8 cellular contexts compared by ENCODE assay signal in the genomic region with DNA sequence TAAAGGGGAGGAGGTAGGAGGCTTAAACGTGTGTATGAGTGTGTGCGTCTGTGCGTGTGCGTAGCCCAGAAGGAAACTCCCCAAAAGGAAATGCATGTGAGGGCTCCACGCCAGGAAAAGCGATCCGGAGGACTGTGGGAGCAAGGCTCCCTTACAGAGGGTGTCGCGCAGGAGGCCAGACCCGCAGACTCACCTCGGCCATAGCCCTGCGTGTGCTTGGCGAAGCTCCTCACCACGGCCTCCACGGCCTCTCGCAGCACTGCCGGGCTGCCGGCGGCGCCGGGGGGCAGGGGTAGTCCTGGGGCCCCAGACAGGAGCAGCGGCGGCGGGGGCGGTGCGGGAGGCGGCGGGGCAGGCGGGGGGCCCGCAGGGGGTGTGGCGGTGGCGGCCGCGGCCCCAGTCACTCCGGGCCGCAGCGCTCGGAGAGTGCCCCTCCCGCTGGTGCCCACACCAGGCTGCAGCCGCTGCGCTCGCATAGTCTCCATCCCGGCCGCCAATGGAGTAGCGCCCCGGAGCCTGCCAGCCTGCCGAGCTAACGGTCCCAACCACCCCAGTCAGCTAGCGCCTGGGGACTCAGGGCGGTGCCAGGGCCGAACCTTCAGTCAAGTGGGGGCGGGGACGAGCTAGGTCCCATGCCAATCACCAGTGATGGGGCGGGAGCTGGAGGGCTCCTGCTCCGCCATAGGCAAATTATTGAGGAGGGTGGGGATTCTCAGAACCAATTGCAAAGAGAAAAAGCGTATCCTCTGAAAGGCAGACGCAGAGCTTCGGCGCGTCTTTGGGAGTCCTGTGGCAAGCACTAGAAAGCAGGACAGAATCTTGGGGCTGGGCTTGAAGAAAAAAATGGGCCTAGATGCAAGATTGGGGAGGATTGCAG. TPM values are rescaled to one million over a fixed set of nuclear protein-coding genes. Genes with fewer than 3 reads are reported as not detected.
A peak's percentile ranks its signal among the peaks of the same experiment; 100 is the strongest.
DNase-seq lines count a peak whose midpoint lies in the region; TF ChIP-seq lines count a peak whose summit lies in the region.

Gene LIX1L, minus strand, starts transcription at position 575 of the 877 bp plus-strand sequence. Its CDS starts 90 bp downstream, at position 485.

- no peaks in the 10 kb centered on the region for H3K9me2 ChIP-seq in MM.1S (replicated peaks; ENCODE audit: insufficient read depth, low read length)
- H3K9me2 ChIP-seq in neural cell (ENCODE audit: insufficient read depth, low read length), result no peaks in the 10 kb centered on the region

- peak in 2 of 4 donors; percentile 34 to 54 for TF ChIP-seq POLR2A in stomach (IDR thresholded peaks at IDR 0.05)

- DNase-seq in HAP-1 (ENCODE audit: low spot score in 2 of 2) (peak; percentile 98 to 99), MM.1S (peak; percentile 99), SIG-M5 (lab: John Stamatoyannopoulos, UW) (peak; percentile 98), activated gamma-delta T cell (lab: John Stamatoyannopoulos, UW) (peak; percentile 85), fibroblast of villous mesenchyme (ENCODE audit: low read depth) (peak; percentile 97), stomach (peak; percentile 96)

- no peak for TF ChIP-seq CTCF in MM.1S (IDR thresholded peaks at IDR 0.05; ENCODE audit: low read length)
- no peak for TF ChIP-seq CTCF in fibroblast of villous mesenchyme (IDR thresholded peaks at IDR 0.05; ENCODE audit: insufficient read depth, low read depth, low read length)
- no peak for TF ChIP-seq CTCF in neural cell (IDR thresholded peaks at IDR 0.05; ENCODE audit: poor library complexity, severe bottlenecking)
- peak in 1 of 7 experiments; percentile 7 for TF ChIP-seq CTCF in stomach (IDR thresholded peaks at IDR 0.05)

- H3K4me3 ChIP-seq in HAP-1 (peak within 1 kb of the TSS; percentile 46), MM.1S (ENCODE audit: low read length) (peak within 1 kb of the TSS; percentile 63), fibroblast of villous mesenchyme (ENCODE audit: low read depth, low read length) (peak within 1 kb of the TSS; percentile 81), neural cell (ENCODE audit: low read length) (peak within 1 kb of the TSS; percentile 77), stomach (peak within 1 kb of the TSS; percentile 82 to 96 (median 92))

- intact Hi-C loops in stomach (cut with DNase I; ENCODE audit: low total_unique reads), result no loop called here

- H3K9me3 ChIP-seq in ES-I3 (ENCODE audit: control insufficient read depth, insufficient read depth, low read length) (no peaks in the 10 kb centered on the region), HAP-1 (no peaks in the 10 kb centered on the region), MM.1S (replicated peaks; ENCODE audit: insufficient read depth, low read length) (no peaks in the 10 kb centered on the region), neural cell (ENCODE audit: low read length) (no peaks in the 10 kb centered on the region), stomach (no peaks in the 10 kb centered on the region)

- H4K20me1 ChIP-seq in MM.1S (ENCODE audit: insufficient read depth, low read length) (no peaks in the 10 kb centered on the region), neural cell (ENCODE audit: insufficient read depth) (no peaks in the 10 kb centered on the region)

- H3K4me1 ChIP-seq in ES-I3 (ENCODE audit: insufficient read depth, low read length), result peaks cover 7% of the 10 kb centered on the region
- H3K4me1 ChIP-seq in HAP-1, result peaks cover 31% of the 10 kb centered on the region
- H3K4me1 ChIP-seq in MM.1S (ENCODE audit: low read length), result peaks cover 33% of the 10 kb centered on the region
- H3K4me1 ChIP-seq in stomach, result peaks cover 29 to 84% (median 71%) of the 10 kb centered on the region in 4 donors

- H3K9ac ChIP-seq in ES-I3 (ENCODE audit: low read depth, low read length) (peak within 1 kb of the TSS; percentile 68), MM.1S (ENCODE audit: low read length) (peak within 1 kb of the TSS; percentile 20; the same call in 1 of the 2 replicates), neural cell (ENCODE audit: low read length) (peak within 1 kb of the TSS; percentile 86)

- H3K27me3 ChIP-seq in HAP-1 (ENCODE audit: low read depth) (no peaks in the 10 kb centered on the region), MM.1S (replicated peaks; ENCODE audit: insufficient read depth, low read length) (peaks cover 51% of the 10 kb centered on the region), neural cell (ENCODE audit: insufficient read depth, low read depth, low read length) (peaks cover 23% of the 10 kb centered on the region), stomach (peaks cover 0 to 14% (median 8%) of the 10 kb centered on the region in 3 donors)

- in situ Hi-C loops in HAP-1 (cut with MboI; ENCODE audit: low sequenced_read_pairs), result no loop called here

- H2AFZ ChIP-seq in MM.1S (ENCODE audit: low read length) (peak within 1 kb of the TSS; percentile 76), neural cell (ENCODE audit: low read depth, low read length) (peak within 1 kb of the TSS; percentile 2)

- TF ChIP-seq EP300 in neural cell (conservative IDR thresholded peaks at IDR 0.05; ENCODE audit: poor library complexity, severe bottlenecking) (peak; percentile 37), stomach (IDR thresholded peaks at IDR 0.05) (peak; percentile 45)

- peak within 1 kb of the TSS; percentile 78 for H3K4me2 ChIP-seq in MM.1S (ENCODE audit: low read depth, low read length)
- peak within 1 kb of the TSS; percentile 75 for H3K4me2 ChIP-seq in neural cell (ENCODE audit: low read length)

- H3F3A ChIP-seq in MM.1S (ENCODE audit: insufficient read depth, low read length), result peaks cover 9% of the 10 kb centered on the region; the same call in 1 of the 2 replicates
- H3F3A ChIP-seq in neural cell (ENCODE audit: insufficient read depth, low read length, poor library complexity, severe bottlenecking), result no peaks in the 10 kb centered on the region

- H3K36me3 ChIP-seq in ES-I3 (ENCODE audit: insufficient read depth, low read length), result no peaks in the 10 kb centered on the region
- no peaks in the 10 kb centered on the region for H3K36me3 ChIP-seq in HAP-1 (replicated peaks)
- no peaks in the 10 kb centered on the region for H3K36me3 ChIP-seq in MM.1S (replicated peaks; ENCODE audit: insufficient read depth, low read length)
- H3K36me3 ChIP-seq in neural cell (ENCODE audit: insufficient read depth, low read length), result no peaks in the 10 kb centered on the region
- H3K36me3 ChIP-seq in stomach, result no peaks in the 10 kb centered on the region

- no peak for TF ChIP-seq RAD21 in neural cell (conservative IDR thresholded peaks at IDR 0.05)

- no peaks in the 10 kb centered on the region for H3K79me2 ChIP-seq in MM.1S (ENCODE audit: low read length)
- peaks cover 42% of the 10 kb centered on the region for H3K79me2 ChIP-seq in neural cell (replicated peaks; ENCODE audit: insufficient read depth, low read length)

- WGBS in stomach, 5 donors, result 0 to 1% (median 0%) methylated on average over 25 to 60 of the region's 60 CpGs

- H3K27ac ChIP-seq in MM.1S (ENCODE audit: low read length), result no peak within 1 kb of the TSS
- H3K27ac ChIP-seq in neural cell (ENCODE audit: low read length), result peak within 1 kb of the TSS; percentile 82
- H3K27ac ChIP-seq in stomach, result peak within 1 kb of the TSS; percentile 86 to 99 (median 94)

TF ChIP-seq in neural cell, 6 proteins besides CTCF, POLR2A, EP300 and RAD21:
- TF ChIP-seq EZH2 (IDR thresholded peaks at IDR 0.05; ENCODE audit: borderline replicate concordance, insufficient read depth, low read length, poor library complexity, severe bottlenecking) (no peak), REST (IDR thresholded peaks at IDR 0.05; ENCODE audit: borderline replicate concordance) (peak; percentile 16), POLR2AphosphoS5 (IDR thresholded peaks at IDR 0.05) (peak; percentile 88), SMC3 (conservative IDR thresholded peaks at IDR 0.05; ENCODE audit: poor library complexity) (peak; percentile 11), TAF1 (IDR thresholded peaks at IDR 0.05; ENCODE audit: low read depth) (no peak), MXI1 (conservative IDR thresholded peaks at IDR 0.05; ENCODE audit: poor library complexity, severe bottlenecking) (peak; percentile 74)

RNA-seq across cellular contexts. Expression of gene LIX1L, which starts in this region (rescaled TPM):
- total RNA-seq in fibroblast of villous mesenchyme (31.6 and 40.2 TPM in 2 replicates), stomach (10 to 100 TPM in 3 of 5 donors, 1 to 10 TPM in 2; 5.8 to 28.4 (median 14.0) TPM)
- polyA plus RNA-seq in neural cell (15.7 and 17.0 TPM in 2 replicates), stomach (1 to 10 TPM; 7.2 to 8.2 (median 7.4) TPM)
- polyA minus RNA-seq in neural cell, result 15.1 and 16.9 TPM in 2 replicates

Comparison
In these comparisons a context has a peak if more than half of its experiments do, and no peak if none do; other contexts are left out.
1. H3K9ac ChIP-seq: peak in every context shown above with its lines; median percentile 86 in neural cell; 68 in ES-I3; 20 in MM.1S.